Comparison of ENCODE assay signal across 7 cellular contexts in the genomic region with DNA sequence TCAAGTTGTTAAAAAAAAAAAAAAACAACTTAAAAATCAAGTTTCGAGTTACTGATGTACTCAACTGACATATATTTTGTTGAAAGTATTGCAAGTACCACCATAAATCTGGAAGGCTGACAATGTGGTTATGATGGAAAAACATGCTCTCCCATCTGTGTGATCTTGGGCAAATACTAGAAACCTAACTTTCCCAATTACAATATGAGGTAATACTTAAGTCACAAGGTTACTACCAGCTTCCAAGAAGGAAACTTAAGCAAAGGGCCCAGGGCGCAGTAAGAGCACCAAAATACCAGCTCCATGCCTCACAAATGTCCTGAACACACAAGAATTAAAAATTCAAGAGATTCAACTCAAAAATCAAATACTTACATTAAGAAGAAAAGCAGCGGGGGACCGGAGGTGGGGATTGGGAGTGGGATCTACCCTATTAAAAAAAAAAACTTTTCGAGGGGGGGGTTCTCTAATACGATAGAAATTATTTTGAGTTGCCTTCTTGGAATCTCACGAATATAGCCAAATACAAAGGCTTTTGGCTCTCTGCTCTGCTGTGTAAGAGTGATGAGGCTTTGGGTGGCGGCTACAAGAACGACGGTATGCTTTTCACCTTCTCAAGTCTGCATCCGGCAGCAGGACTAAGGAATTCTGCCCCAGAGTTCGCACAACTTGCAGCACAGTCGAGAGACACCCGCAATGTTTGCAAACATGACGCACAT. TPM values are rescaled to one million over a fixed set of nuclear protein-coding genes. Genes with fewer than 3 reads are reported as not detected.
DNase-seq lines count a peak whose midpoint lies in the region.

No MANE protein-coding gene starts in this region.

- peak overlapping the region; percentile 1 for H3K18ac ChIP-seq in mesendoderm (ENCODE audit: low read length)

- H3K4me1 Mint-ChIP-seq in T-helper 2 cell treated with Interferon-gamma antibody and Interleukin-4, amounts not matched to agents 5 μg/mL and 100 μg/mL, for 36 hours (ENCODE audit: low read depth): peaks cover 17% of the 10 kb centered on the region

- no peaks in the 10 kb centered on the region for H3K79me1 ChIP-seq in mesendoderm (ENCODE audit: low read length)

- no peak overlapping the region for H3K4ac ChIP-seq in mesendoderm (ENCODE audit: low read depth, low read length)

- no peak overlapping the region for H3K4me3 Mint-ChIP-seq in T-helper 2 cell treated with Interferon-gamma antibody and Interleukin-4, amounts not matched to agents 5 μg/mL and 100 μg/mL, for 36 hours

- H3K27me3 ChIP-seq in endocrine pancreas (ENCODE audit: control insufficient read depth, insufficient read depth, low read length) (no peaks in the 10 kb centered on the region), mesendoderm (ENCODE audit: insufficient read depth, low read length, poor library complexity) (no peaks in the 10 kb centered on the region)

- H3K4me3 ChIP-seq in endocrine pancreas (ENCODE audit: control insufficient read depth, insufficient read depth, low read length) (peak overlapping the region; percentile 97), mesendoderm (ENCODE audit: low read length) (peak overlapping the region; percentile 88), urinary bladder (ENCODE audit: low read depth, low read length) (peak overlapping the region; percentile 79)

- H3K23ac ChIP-seq in mesendoderm (ENCODE audit: low read length): no peak overlapping the region

- DNase-seq in EL (peak; percentile 74), HT1080 (ENCODE audit: low read depth) (peak; percentile 55), mesendoderm (peak; percentile 85), SHP77 treated with DMSO at 0.1 percent for 48 hours (lab: John Stamatoyannopoulos, UW) (no peak)
- no peak for DNase-seq in T-helper 2 cell treated with Interferon-gamma antibody and Interleukin-4, amounts not matched to agents 5 μg/mL and 100 μg/mL, for 36 hours (ENCODE audit: low spot score)

- H3K79me2 ChIP-seq in mesendoderm (ENCODE audit: control insufficient read depth, insufficient read depth, low read length): peaks cover 19% of the 10 kb centered on the region

- no peaks in the 10 kb centered on the region for H3K9me3 ChIP-seq in endocrine pancreas (ENCODE audit: control insufficient read depth, low read length)

- H3K4me1 ChIP-seq in endocrine pancreas (ENCODE audit: control insufficient read depth, insufficient read depth, low read length): peaks cover 17% of the 10 kb centered on the region
- peaks cover 9% of the 10 kb centered on the region for H3K4me1 ChIP-seq in mesendoderm (ENCODE audit: control insufficient read depth, low read depth, low read length)
- H3K4me1 ChIP-seq in urinary bladder (ENCODE audit: insufficient read depth): peaks cover 2% of the 10 kb centered on the region

- peak overlapping the region; percentile 22 for H3K9ac ChIP-seq in endocrine pancreas (ENCODE audit: control insufficient read depth, insufficient read depth, low read length)
- peak overlapping the region; percentile 87 for H3K9ac ChIP-seq in mesendoderm (ENCODE audit: low read length)

- peak overlapping the region; percentile 60 for H3K4me2 ChIP-seq in mesendoderm (ENCODE audit: low read length)

- peak overlapping the region; percentile 28 for H2BK5ac ChIP-seq in mesendoderm (ENCODE audit: low read length)

- H2AK5ac ChIP-seq in mesendoderm (ENCODE audit: low read length): no peak overlapping the region

- H4K5ac ChIP-seq in mesendoderm (ENCODE audit: low read length): no peak overlapping the region

- H4K8ac ChIP-seq in mesendoderm (ENCODE audit: low read depth, low read length): no peak overlapping the region

- H2BK120ac ChIP-seq in mesendoderm (ENCODE audit: low read depth, low read length): no peak overlapping the region

- no peaks in the 10 kb centered on the region for H3K9me3 Mint-ChIP-seq in T-helper 2 cell treated with Interferon-gamma antibody and Interleukin-4, amounts not matched to agents 5 μg/mL and 100 μg/mL, for 36 hours

- H3K27ac Mint-ChIP-seq in T-helper 2 cell treated with Interferon-gamma antibody and Interleukin-4, amounts not matched to agents 5 μg/mL and 100 μg/mL, for 36 hours: peak overlapping the region; percentile 41

- peaks cover 3% of the 10 kb centered on the region for H3K27me3 Mint-ChIP-seq in T-helper 2 cell treated with Interferon-gamma antibody and Interleukin-4, amounts not matched to agents 5 μg/mL and 100 μg/mL, for 36 hours (ENCODE audit: low read depth)

- WGBS in mesendoderm (ENCODE audit: extremely low coverage, insufficient coverage, low lambda C conversion rate): no CpG with 5 or more reads among the region's 15 CpGs
- WGBS in urinary bladder: 5% methylated on average over 15 of the region's 15 CpGs

- H3K27ac ChIP-seq in mesendoderm (ENCODE audit: low read depth, low read length) (peak overlapping the region; percentile 95), urinary bladder (ENCODE audit: low read depth) (peak overlapping the region; percentile 92)

- H3K36me3 ChIP-seq in endocrine pancreas (ENCODE audit: control insufficient read depth, insufficient read depth, low read length) (peaks cover 4% of the 10 kb centered on the region), mesendoderm (ENCODE audit: control insufficient read depth, insufficient read depth, low read length) (no peaks in the 10 kb centered on the region), urinary bladder (ENCODE audit: insufficient read depth) (no peaks in the 10 kb centered on the region)

- H3K36me3 Mint-ChIP-seq in T-helper 2 cell treated with Interferon-gamma antibody and Interleukin-4, amounts not matched to agents 5 μg/mL and 100 μg/mL, for 36 hours (ENCODE audit: low read depth): peaks cover 2% of the 10 kb centered on the region

- H2BK15ac ChIP-seq in mesendoderm (replicated peaks; ENCODE audit: low read depth): no peak overlapping the region

- peak overlapping the region; percentile 99 for H3K56ac ChIP-seq in mesendoderm (ENCODE audit: low read length)

RNA-seq across cellular contexts. Expression of a gene that starts 1.2 kb away (rescaled TPM):
- total RNA-seq in HT1080 (2014; rRNA removed; shearing (Covaris generic)): 18.9 and 22.0 TPM in 2 replicates
- polyA plus RNA-seq in HT1080 (2015; cell fraction: cytosol; rRNA removed): 30.6 and 35.6 TPM in 2 replicates
- 14.0 and 17.5 TPM in 2 replicates for polyA plus RNA-seq in HT1080 (2015; cell fraction: nucleus; rRNA removed)
- 56.9 TPM for polyA plus RNA-seq in mesendoderm (2013, experiment 1 of 2)
- polyA plus RNA-seq in mesendoderm (2013, experiment 2 of 2): 57.0 TPM
- total RNA-seq in urinary bladder: 31.8 TPM
- polyA plus RNA-seq in urinary bladder: 25.5 TPM

Comparison
In these comparisons a context has a peak if more than half of its experiments do, and no peak if none do; other contexts are left out.
1. DNase-seq: peak in EL (single experiment), HT1080 (single experiment) and mesendoderm (single experiment); none in T-helper 2 cell treated with Interferon-gamma antibody and Interleukin-4, amounts not matched to agents 5 μg/mL and 100 μg/mL, for 36 hours (single experiment) and SHP77 treated with DMSO at 0.1 percent for 48 hours (single experiment).
2. Peak in every context shown above with its lines, with median percentiles within 50 percentile points of each other: H3K4me3 ChIP-seq.